In genomic region chr18:23572012-23572411, GRCh38 we compare ENCODE assay signal across 15 cellular contexts. TPM values are rescaled to one million over a fixed set of nuclear protein-coding genes. Genes with fewer than 3 reads are reported as not detected.
DNase-seq lines count a peak whose midpoint lies in the region; ATAC-seq and TF ChIP-seq lines count a peak whose summit lies in the region.
"Had no signal": no experiment of that assay in that cellular context is flagged by ENCODE, and none has a peak within 500 bp of the region (broad histone marks: within the 10 kb centered on the region; RNA-seq: fewer than 3 reads in every experiment).

No MANE protein-coding gene starts in this region.

- H3K4me1 Mint-ChIP-seq in activated CD4-positive, alpha-beta T cell treated with anti-CD3 and anti-CD28 coated beads, Interleukin-2, amount 10 ng/mL, durations not matched to agents 24 days and 14 days: peaks cover 31% of the 10 kb centered on the region
- peaks cover 30 to 58% (median 44%) of the 10 kb centered on the region in 4 donors for H3K4me1 Mint-ChIP-seq in CD4-positive, alpha-beta memory T cell
- peaks cover 47 to 57% of the 10 kb centered on the region in 2 donors for H3K4me1 Mint-ChIP-seq in effector memory CD8-positive, alpha-beta T cell (ENCODE audit: low read depth in 2 of 2)

- H3K9me3 Mint-ChIP-seq in activated CD4-positive, alpha-beta T cell treated with anti-CD3 and anti-CD28 coated beads, Interleukin-2, amount 10 ng/mL, durations not matched to agents 24 days and 14 days: no peaks in the 10 kb centered on the region
- no peaks in the 10 kb centered on the region for H3K9me3 Mint-ChIP-seq in CD4-positive, alpha-beta memory T cell
- H3K9me3 Mint-ChIP-seq in effector memory CD8-positive, alpha-beta T cell: no peaks in the 10 kb centered on the region

- H3K4me1 ChIP-seq in CD4-positive, alpha-beta memory T cell (ENCODE audit: insufficient read depth, low read length): peaks cover 50% of the 10 kb centered on the region
- H3K4me1 ChIP-seq in smooth muscle cell (ENCODE audit: low read depth): no peaks in the 10 kb centered on the region
- H3K4me1 ChIP-seq: HAP-1 had no signal

- H3K27ac Mint-ChIP-seq in activated CD4-positive, alpha-beta T cell treated with anti-CD3 and anti-CD28 coated beads, Interleukin-2, amount 10 ng/mL, durations not matched to agents 24 days and 14 days: peak overlapping the region; percentile 60
- peak overlapping the region; percentile 10 to 89 (median 63) for H3K27ac Mint-ChIP-seq in CD4-positive, alpha-beta memory T cell
- peak overlapping the region; percentile 96 for H3K27ac Mint-ChIP-seq in effector memory CD8-positive, alpha-beta T cell

- H3K4me3 Mint-ChIP-seq in activated CD4-positive, alpha-beta T cell treated with anti-CD3 and anti-CD28 coated beads, Interleukin-2, amount 10 ng/mL, durations not matched to agents 24 days and 14 days: no peak overlapping the region
- H3K4me3 Mint-ChIP-seq in CD4-positive, alpha-beta memory T cell: peak overlapping the region in 4 of 8 donors; percentile 13 to 48 (median 30)
- peak overlapping the region; percentile 41 to 57 for H3K4me3 Mint-ChIP-seq in effector memory CD8-positive, alpha-beta T cell

- H3K27me3 ChIP-seq in CD4-positive, alpha-beta memory T cell (ENCODE audit: insufficient read depth, low read length): no peaks in the 10 kb centered on the region
- H3K27me3 ChIP-seq in smooth muscle cell (ENCODE audit: low read depth): no peaks in the 10 kb centered on the region

- CTCF ChIA-PET in CD4-positive, alpha-beta memory T cell (lab: Charles Lee; ENCODE audit: partially characterized antibody): interaction anchor here (1.3 to 4.3 kb wide), 5 partner anchors 9 to 57 kb away, joined by 3 to 24 read pairs (median 4); partner anchors contain the start of gene NPC1

- WGBS in smooth muscle cell (ENCODE audit: low lambda C conversion rate): 73% methylated on average over 2 of the region's 2 CpGs

- H4K20me1 ChIP-seq in smooth muscle cell (ENCODE audit: low read depth): peaks cover 55% of the 10 kb centered on the region

- H3K9ac ChIP-seq in smooth muscle cell (ENCODE audit: low read depth): no peak overlapping the region
- H3K9ac ChIP-seq: BLaER1 treated with 17β-estradiol and CSF1 and Interleukin-3, amounts not matched to agents 10 nM and 100 nM had no signal

- POLR2A ChIA-PET in CD4-positive, alpha-beta memory T cell (lab: Charles Lee; ENCODE audit: partially characterized antibody): interaction anchor here (1.3 to 3.7 kb wide), 3 partner anchors 9 to 14 kb away, joined by 6 to 23 read pairs (median 6); partner anchors contain the start of gene NPC1

- no peaks in the 10 kb centered on the region for H3K9me3 ChIP-seq in CD4-positive, alpha-beta memory T cell (ENCODE audit: control insufficient read depth in 1 of 2, low read length in 2 of 2)
- H3K9me3 ChIP-seq in smooth muscle cell (replicated peaks; ENCODE audit: low read depth): no peaks in the 10 kb centered on the region
- H3K9me3 ChIP-seq: HAP-1 had no signal

- intact Hi-C loops in activated CD4-positive, alpha-beta T cell treated with anti-CD3 and anti-CD28 coated beads, Interleukin-2, amount 10 ng/mL, durations not matched to agents 24 days and 14 days (cut with micrococcal nuclease): no loop called here
- intact Hi-C loops in CD4-positive, alpha-beta memory T cell (cut with micrococcal nuclease): no loop called here

- peaks cover 10% of the 10 kb centered on the region for H3K79me2 ChIP-seq in smooth muscle cell (ENCODE audit: low read depth)

- no peaks in the 10 kb centered on the region for H3K27me3 Mint-ChIP-seq in activated CD4-positive, alpha-beta T cell treated with anti-CD3 and anti-CD28 coated beads, Interleukin-2, amount 10 ng/mL, durations not matched to agents 24 days and 14 days
- no peaks in the 10 kb centered on the region for H3K27me3 Mint-ChIP-seq in CD4-positive, alpha-beta memory T cell
- H3K27me3 Mint-ChIP-seq in effector memory CD8-positive, alpha-beta T cell: no peaks in the 10 kb centered on the region

- H3K27ac ChIP-seq in CD4-positive, alpha-beta memory T cell (ENCODE audit: low read depth, low read length): no peak overlapping the region
- H3K27ac ChIP-seq in smooth muscle cell (ENCODE audit: low read depth): peak overlapping the region; percentile 21
- H3K27ac ChIP-seq: BLaER1 treated with 17β-estradiol and CSF1 and Interleukin-3, amounts not matched to agents 10 nM and 100 nM had no signal

- TF ChIP-seq CTCF in smooth muscle cell (IDR thresholded peaks at IDR 0.05; ENCODE audit: borderline replicate concordance, insufficient read depth, poor library complexity, severe bottlenecking) (no peak), GM20000 (IDR thresholded peaks at IDR 0.05; ENCODE audit: extremely low read depth, missing control alignments) (no peak), omental fat pad (IDR thresholded peaks at IDR 0.05) (no peak)

- DNase-seq in activated CD4-positive, alpha-beta T cell treated with anti-CD3 and anti-CD28 coated beads, Interleukin-2, amount 10 ng/mL, durations not matched to agents 24 days and 14 days: no peak
- no peak for DNase-seq in activated CD4-positive, alpha-beta T cell treated with anti-CD3 and anti-CD28 coated beads for 1 hour
- DNase-seq in CD4-positive, alpha-beta memory T cell: no peak
- no peak for DNase-seq in effector memory CD8-positive, alpha-beta T cell
- DNase-seq in smooth muscle cell (lab: John Stamatoyannopoulos, UW; ENCODE audit: unreplicated experiment) (no peak), GM20000 (ENCODE audit: low spot score) (no peak), omental fat pad (ENCODE audit: low spot score) (no peak), NCI-H146 (lab: John Stamatoyannopoulos, UW) (no peak)
- DNase-seq: IMR-90, Kasumi-1, NCI-H1930, NCI-H510A, SHP77 had no signal

- H3K4me2 ChIP-seq in smooth muscle cell: no peak overlapping the region

- ATAC-seq in effector memory CD8-positive, alpha-beta T cell (replicated peaks): no peak
- ATAC-seq in omental fat pad (ENCODE audit: low FRiP score): no peak

- H3F3A ChIP-seq in smooth muscle cell (ENCODE audit: low read depth): peaks cover 12% of the 10 kb centered on the region

- H2AFZ ChIP-seq in smooth muscle cell (ENCODE audit: low read depth): no peak overlapping the region

- peaks cover 26% of the 10 kb centered on the region for H3K36me3 ChIP-seq in CD4-positive, alpha-beta memory T cell (ENCODE audit: insufficient read depth, low read length)
- H3K36me3 ChIP-seq in smooth muscle cell (ENCODE audit: low read depth): peaks cover 8% of the 10 kb centered on the region

- H3K4me3 ChIP-seq in CD4-positive, alpha-beta memory T cell (ENCODE audit: low read length in 2 of 2): no peak overlapping the region
- no peak overlapping the region for H3K4me3 ChIP-seq in smooth muscle cell
- H3K4me3 ChIP-seq: BLaER1 treated with 17β-estradiol and CSF1 and Interleukin-3, amounts not matched to agents 10 nM and 100 nM; HAP-1 had no signal

- H3K36me3 Mint-ChIP-seq in activated CD4-positive, alpha-beta T cell treated with anti-CD3 and anti-CD28 coated beads, Interleukin-2, amount 10 ng/mL, durations not matched to agents 24 days and 14 days (ENCODE audit: low read depth): peaks cover 39% of the 10 kb centered on the region
- H3K36me3 Mint-ChIP-seq in CD4-positive, alpha-beta memory T cell: peaks cover 38 to 53% of the 10 kb centered on the region in 2 donors
- H3K36me3 Mint-ChIP-seq in effector memory CD8-positive, alpha-beta T cell (ENCODE audit: insufficient read depth): peaks cover 61% of the 10 kb centered on the region

RNA-seq across cellular contexts. Expression of gene NPC1, which starts 14.3 kb away (rescaled TPM):
- total RNA-seq in activated CD4-positive, alpha-beta T cell treated with anti-CD3 and anti-CD28 coated beads, Interleukin-2, amount 10 ng/mL, durations not matched to agents 24 days and 14 days: 26.3 and 29.9 TPM in 2 replicates
- 10 to 100 TPM; 62.9 to 64.5 TPM for total RNA-seq in CD4-positive, alpha-beta memory T cell
- polyA plus RNA-seq in CD4-positive, alpha-beta memory T cell: 10 to 100 TPM; 14.0 to 21.9 TPM
- total RNA-seq in smooth muscle cell: 53.2 and 55.5 TPM in 2 replicates
- 29.9 and 38.0 TPM in 2 replicates for polyA plus RNA-seq in smooth muscle cell
- 100 to 1,000 TPM in 1 of 4 donors, 10 to 100 TPM in 3; 49.3 to 116 (median 54.7) TPM for total RNA-seq in omental fat pad
